1 cellular context compared by ENCODE assay signal in genomic region chr1:205208805-205209204, GRCh38.
TF ChIP-seq lines count a peak whose summit lies in the region.

No MANE protein-coding gene starts in this region.

TF ChIP-seq in K562, 482 proteins besides CTCF, POLR2A, EP300 and RAD21 (continued from another document and continues in another):
- TF ChIP-seq MGA (IDR thresholded peaks at IDR 0.05) (no peak), JUND (IDR thresholded peaks at IDR 0.05; ENCODE audit: borderline replicate concordance, low read depth, low read length) (0 out of 2 replicates have a peak, but pooled peaks have one; percentile 21), JUND (tag; IDR thresholded peaks at IDR 0.05; ENCODE audit: borderline replicate concordance, low read depth, low read length) (no peak), CAMTA2 (CRISPR knock-in tag; conservative IDR thresholded peaks at IDR 0.05) (no peak), MCM5 (IDR thresholded peaks at IDR 0.05; ENCODE audit: low read depth) (no peak), DLX4 (CRISPR knock-in tag; IDR thresholded peaks at IDR 0.05) (no peak), MYC (IDR thresholded peaks at IDR 0.05; ENCODE audit: low read depth, low read length) (peak; percentile 41; the same call in 1 of the 2 replicates), MYC (CRISPR knock-in tag; IDR thresholded peaks at IDR 0.05; ENCODE audit: borderline replicate concordance, low read depth) (no peak), NCOR1 (IDR thresholded peaks at IDR 0.05) (peak; percentile 60; the same call in 1 of the 2 replicates), TCF3 (CRISPR knock-in tag; IDR thresholded peaks at IDR 0.05) (peak; percentile 79), ARHGAP35 (IDR thresholded peaks at IDR 0.05; ENCODE audit: partially characterized antibody) (no peak), SMARCE1 (IDR thresholded peaks at IDR 0.05) (no peak), HNRNPL (IDR thresholded peaks at IDR 0.05; ENCODE audit: low read depth, low read length) (no peak), SRF (CRISPR knock-in tag; IDR thresholded peaks at IDR 0.05) (no peak), CC2D1A (IDR thresholded peaks at IDR 0.05) (no peak), HCFC1 (IDR thresholded peaks at IDR 0.05; ENCODE audit: low read depth, low read length) (no peak), ZNF431 (CRISPR knock-in tag; IDR thresholded peaks at IDR 0.05) (no peak), PRDM10 (IDR thresholded peaks at IDR 0.05; ENCODE audit: partially characterized antibody) (no peak), ZFPM2 (CRISPR knock-in tag; IDR thresholded peaks at IDR 0.05) (no peak), ZNF668 (CRISPR knock-in tag; IDR thresholded peaks at IDR 0.05) (0 out of 2 replicates have a peak, but pooled peaks have one; percentile 57), CBFA2T2 (conservative IDR thresholded peaks at IDR 0.05) (peak; percentile 62), KLF16 (IDR thresholded peaks at IDR 0.05) (peak; percentile 71; the same call in 1 of the 2 replicates), ZNF586 (CRISPR knock-in tag; conservative IDR thresholded peaks at IDR 0.05) (no peak), RBM14 (IDR thresholded peaks at IDR 0.05; ENCODE audit: borderline replicate concordance, insufficient read depth, low read depth, low read length) (no peak), MTA2 (IDR thresholded peaks at IDR 0.05; ENCODE audit: low read depth) (peak; percentile 38; the same call in 1 of the 2 replicates), ZNF707 (CRISPR knock-in tag; conservative IDR thresholded peaks at IDR 0.05) (no peak), SREBF2 (CRISPR knock-in tag; IDR thresholded peaks at IDR 0.05) (no peak), ILF3 (IDR thresholded peaks at IDR 0.05; ENCODE audit: borderline replicate concordance) (no peak), TEAD4 (IDR thresholded peaks at IDR 0.05; ENCODE audit: low read length) (peak; percentile 76), TEAD4 (CRISPR knock-in tag; IDR thresholded peaks at IDR 0.05; ENCODE audit: borderline replicate concordance) (no peak), CBFB (CRISPR knock-in tag; IDR thresholded peaks at IDR 0.05) (no peak), SMARCA4 (IDR thresholded peaks at IDR 0.05) (peak; percentile 72; the same call in 1 of the 2 replicates), HEY1 (CRISPR knock-in tag; IDR thresholded peaks at IDR 0.05; ENCODE audit: borderline replicate concordance) (0 out of 2 replicates have a peak, but pooled peaks have one; percentile 4), ARID4B (CRISPR knock-in tag; IDR thresholded peaks at IDR 0.05) (no peak), WHSC1 (IDR thresholded peaks at IDR 0.05; ENCODE audit: low read length) (no peak), ZBTB11 (CRISPR knock-in tag; IDR thresholded peaks at IDR 0.05) (peak in 1 of 3 experiments; percentile 76; a peak in 2 of 6 replicates), NRF1 (conservative IDR thresholded peaks at IDR 0.05 in 1 of 2, IDR thresholded peaks at IDR 0.05 in 1 of 2) (no peak), RBM25 (IDR thresholded peaks at IDR 0.05; ENCODE audit: low read depth, low read length, severe bottlenecking) (no peak), FUS (optimal IDR thresholded peaks at IDR 0.05; ENCODE audit: low read depth, low read length) (no peak), KAT8 (IDR thresholded peaks at IDR 0.05; ENCODE audit: low read depth) (no peak), ZNF174 (CRISPR knock-in tag; IDR thresholded peaks at IDR 0.05) (no peak)
